Comparison of ENCODE assay signal across 9 cellular contexts in the genomic region with DNA sequence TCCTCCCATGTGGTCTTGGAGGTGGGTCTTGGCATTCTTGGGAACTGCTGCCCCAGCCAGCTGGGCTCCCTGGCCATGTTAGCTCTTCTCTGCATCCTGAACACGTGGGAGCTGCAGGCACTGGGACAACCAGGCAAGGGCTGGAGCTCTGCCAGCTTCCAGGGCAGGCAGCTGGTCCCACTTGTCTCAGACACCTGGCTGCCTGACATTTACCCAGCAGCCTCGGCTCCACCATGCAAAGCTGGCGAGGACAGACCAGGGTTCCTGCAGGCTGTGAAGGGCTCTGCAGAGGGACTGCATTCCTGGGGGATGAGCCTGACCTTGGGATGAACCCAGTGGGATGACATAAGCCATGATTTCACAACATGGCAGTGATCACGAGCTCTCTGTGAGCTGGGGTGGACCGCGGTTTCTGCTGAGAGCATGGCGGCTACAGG.
DNase-seq lines count a peak whose midpoint lies in the region; FAIRE-seq and TF ChIP-seq lines count a peak whose summit lies in the region.
"Had no signal": no experiment of that assay in that cellular context is flagged by ENCODE, and none has a peak within 500 bp of the region (broad histone marks: within the 10 kb centered on the region; RNA-seq: fewer than 3 reads in every experiment).

No MANE protein-coding gene starts in this region.

- peaks cover 4 to 8% of the 10 kb centered on the region in 2 donors for H3K9me3 ChIP-seq in kidney (ENCODE audit: control insufficient read depth in 1 of 2, low read length in 2 of 2)
- H3K9me3 ChIP-seq: right lobe of liver had no signal

- no peak overlapping the region for H3K9ac ChIP-seq in kidney (ENCODE audit: low read length in 2 of 2)

- H3K27ac Mint-ChIP-seq in type B pancreatic cell = peak overlapping the region; percentile 48
- H3K27ac Mint-ChIP-seq: T-helper 2 cell treated with Interferon-gamma antibody and Interleukin-4, amounts not matched to agents 5 μg/mL and 100 μg/mL, for 36 hours had no signal

- H3K27me3 Mint-ChIP-seq in type B pancreatic cell = peaks cover 4% of the 10 kb centered on the region

- H3K4me1 Mint-ChIP-seq in type B pancreatic cell (ENCODE audit: unreplicated experiment) = peaks cover 5% of the 10 kb centered on the region

- no peak overlapping the region for H3K4me3 ChIP-seq in kidney (ENCODE audit: low read length in 2 of 2)
- H3K4me3 ChIP-seq: right lobe of liver had no signal

- peaks cover 5% of the 10 kb centered on the region for H3K9me3 Mint-ChIP-seq in type B pancreatic cell
- H3K9me3 Mint-ChIP-seq: T-helper 2 cell treated with Interferon-gamma antibody and Interleukin-4, amounts not matched to agents 5 μg/mL and 100 μg/mL, for 36 hours had no signal

- FAIRE-seq in kidney (lab: Jason Lieb, UNC) = no peak
- no peak for FAIRE-seq in D721Med (lab: Jason Lieb, UNC)

- no peaks in the 10 kb centered on the region for H3K36me3 Mint-ChIP-seq in type B pancreatic cell

- no peaks in the 10 kb centered on the region for H3K4me1 ChIP-seq in kidney (ENCODE audit: control insufficient read depth in 1 of 2, insufficient read depth in 1 of 2, low read depth in 1 of 2, low read length in 2 of 2)
- H3K4me1 ChIP-seq: right lobe of liver had no signal

- DNase-seq in HT1080 (ENCODE audit: low read depth) (peak; percentile 63), amniotic epithelial cell (ENCODE audit: low read depth) (peak; percentile 57), kidney (peak; percentile 82), type B pancreatic cell (ENCODE audit: extremely low spot score, unreplicated experiment) (no peak), NCI-H1092 treated with DMSO at 0.1 percent for 48 hours (lab: John Stamatoyannopoulos, UW) (no peak), D721Med (ENCODE audit: insufficient read length, low spot score) (no peak), COLO829 (ENCODE audit: low spot score) (no peak)

- no peak overlapping the region for H3K27ac ChIP-seq in kidney (ENCODE audit: low read depth in 2 of 2, low read length in 2 of 2)
- H3K27ac ChIP-seq: right lobe of liver had no signal

- H3K4me3 Mint-ChIP-seq in type B pancreatic cell = no peak overlapping the region
- H3K4me3 Mint-ChIP-seq: T-helper 2 cell treated with Interferon-gamma antibody and Interleukin-4, amounts not matched to agents 5 μg/mL and 100 μg/mL, for 36 hours had no signal

- intact Hi-C loops in kidney (cut with DNase I) = no loop called here

- TF ChIP-seq CTCF in kidney (IDR thresholded peaks at IDR 0.05; ENCODE audit: borderline replicate concordance, extremely low read depth, insufficient read depth) (no peak), type B pancreatic cell (conservative IDR thresholded peaks at IDR 0.05) (no peak), D721Med (IDR thresholded peaks at IDR 0.05; ENCODE audit: insufficient read depth, missing control alignments) (no peak)

- no peaks in the 10 kb centered on the region for H3K36me3 ChIP-seq in kidney (ENCODE audit: control insufficient read depth in 1 of 2, insufficient read depth in 2 of 2, low read length in 2 of 2)
- H3K36me3 ChIP-seq: right lobe of liver had no signal

Comparison
In these comparisons a context has a peak if more than half of its experiments do, and no peak if none do; other contexts are left out.
1. DNase-seq: peak in HT1080 (single experiment), amniotic epithelial cell (single experiment) and kidney (single experiment); none in type B pancreatic cell (single experiment), NCI-H1092 treated with DMSO at 0.1 percent for 48 hours (single experiment), D721Med (single experiment) and COLO829 (single experiment).